8 cellular contexts compared by ENCODE assay signal in genomic region chr14:71103662-71104484, GRCh38.
A peak's percentile ranks its signal among the peaks of the same experiment; 100 is the strongest.
DNase-seq lines count a peak whose midpoint lies in the region; ATAC-seq and TF ChIP-seq lines count a peak whose summit lies in the region.

No MANE protein-coding gene starts in this region.

- H3K4ac ChIP-seq in mesendoderm (ENCODE audit: low read depth, low read length), result no peak overlapping the region

- H4K8ac ChIP-seq in mesendoderm (ENCODE audit: low read depth, low read length), result no peak overlapping the region

- no peak overlapping the region for H4K5ac ChIP-seq in mesendoderm (ENCODE audit: low read length)

- H3K27ac ChIP-seq in PC-3 (ENCODE audit: low read length) (no peak overlapping the region), mesendoderm (ENCODE audit: low read depth, low read length) (no peak overlapping the region)

- no TSS peak for BruUV-seq in PC-3 (replicated peaks; lab: Mats Ljungman, UMichigan)

- no peaks in the 10 kb centered on the region for H3K9me3 Mint-ChIP-seq in stimulated activated naive CD8-positive, alpha-beta T cell treated with anti-CD3 and anti-CD28 coated beads, Interleukin-15, amount 100 ng/mL, for 72 hours

- no peak overlapping the region for H2BK5ac ChIP-seq in mesendoderm (ENCODE audit: low read length)

- TF ChIP-seq CTCF in PC-3 (conservative IDR thresholded peaks at IDR 0.05; ENCODE audit: low read depth, low read length), result peak; percentile 96

- H3K4me1 ChIP-seq in PC-3 (ENCODE audit: insufficient read depth, low read length) (peaks cover 7% of the 10 kb centered on the region; the same call in 1 of the 2 replicates), mesendoderm (ENCODE audit: control insufficient read depth, low read depth, low read length) (no peaks in the 10 kb centered on the region)

- H3K4me3 ChIP-seq in PC-3 (ENCODE audit: low read length) (no peak overlapping the region), mesendoderm (ENCODE audit: low read length) (no peak overlapping the region)

- no peaks in the 10 kb centered on the region for H3K9me2 ChIP-seq in PC-3 (replicated peaks; ENCODE audit: low read length)

- no peaks in the 10 kb centered on the region for H3K9me3 ChIP-seq in PC-3 (ENCODE audit: low read length)

- H3K27me3 ChIP-seq in PC-3 (ENCODE audit: low read length) (no peaks in the 10 kb centered on the region), mesendoderm (ENCODE audit: insufficient read depth, low read length, poor library complexity) (no peaks in the 10 kb centered on the region)

- no peak overlapping the region for H2BK15ac ChIP-seq in mesendoderm (replicated peaks; ENCODE audit: low read depth)

- CTCF ChIA-PET in PC-3 (lab: Charles Lee), result interaction anchor here (1.0 to 1.1 kb wide), 2 partner anchors 649 to 752 kb away, joined by 3 to 8 read pairs; no protein-coding TSS in a partner anchor

- intact Hi-C loops in PC-3 (cut with micrococcal nuclease), result loop anchor here (1.0 to 5.0 kb wide), 5 partner anchors 26 to 1188 kb away; no protein-coding TSS in a partner anchor

- no peak overlapping the region for H3K4me2 ChIP-seq in PC-3 (ENCODE audit: low read length)
- no peak overlapping the region for H3K4me2 ChIP-seq in mesendoderm (ENCODE audit: low read length)

- POLR2A ChIA-PET in PC-3 (lab: Charles Lee; ENCODE audit: unreplicated experiment), result interaction anchor here (0.9 kb wide), 1 partner anchor 14 kb away, joined by 3 read pairs; no protein-coding TSS in a partner anchor

- peak; percentile 89 for ATAC-seq in PC-3
- no peak for ATAC-seq in stimulated activated naive CD8-positive, alpha-beta T cell treated with anti-CD3 and anti-CD28 coated beads, Interleukin-15, amount 100 ng/mL, for 72 hours

- no peaks in the 10 kb centered on the region for H3K79me1 ChIP-seq in mesendoderm (ENCODE audit: low read length)

- H3K56ac ChIP-seq in mesendoderm (ENCODE audit: low read length), result no peak overlapping the region

- H3K79me2 ChIP-seq in PC-3 (ENCODE audit: low read length) (no peaks in the 10 kb centered on the region), mesendoderm (ENCODE audit: control insufficient read depth, insufficient read depth, low read length) (no peaks in the 10 kb centered on the region)

- H3K18ac ChIP-seq in mesendoderm (ENCODE audit: low read length), result no peak overlapping the region

- no peak overlapping the region for H2AK5ac ChIP-seq in mesendoderm (ENCODE audit: low read length)

- H3K4me1 Mint-ChIP-seq in stimulated activated naive CD8-positive, alpha-beta T cell treated with anti-CD3 and anti-CD28 coated beads, Interleukin-15, amount 100 ng/mL, for 72 hours, result no peaks in the 10 kb centered on the region

- no peaks in the 10 kb centered on the region for H3F3A ChIP-seq in PC-3 (ENCODE audit: low read length, unreplicated experiment)

- DNase-seq in EL (peak; percentile 70), LHCN-M2 (ENCODE audit: low read depth) (peak; percentile 61), PC-3 (peak; percentile 78), dermis blood vessel endothelial cell (peak; percentile 80), mesendoderm (peak; percentile 59)
- no peak for DNase-seq in stimulated activated naive CD8-positive, alpha-beta T cell treated with anti-CD3 and anti-CD28 coated beads, Interleukin-15, amount 100 ng/mL, for 72 hours
- DNase-seq in activated effector memory CD4-positive, alpha-beta T cell treated with Interleukin-2 at 50 U/mL for 16 hours, result no peak
- no peak for DNase-seq in activated CD4-positive, alpha-beta T cell treated with anti-CD3 and anti-CD28 coated beads, Interleukin-2, amount 50 U/mL, for 4 hours

- H3K9ac ChIP-seq in PC-3 (ENCODE audit: low read length) (no peak overlapping the region), mesendoderm (ENCODE audit: low read length) (no peak overlapping the region)

- H3K23ac ChIP-seq in mesendoderm (ENCODE audit: low read length), result no peak overlapping the region

- H4K20me1 ChIP-seq in PC-3 (ENCODE audit: low read length), result no peaks in the 10 kb centered on the region

- no peak overlapping the region for H3K4me3 Mint-ChIP-seq in stimulated activated naive CD8-positive, alpha-beta T cell treated with anti-CD3 and anti-CD28 coated beads, Interleukin-15, amount 100 ng/mL, for 72 hours

- WGBS in mesendoderm (ENCODE audit: extremely low coverage, insufficient coverage, low lambda C conversion rate), result no CpG with 5 or more reads among the region's 3 CpGs

- H3K36me3 ChIP-seq in PC-3 (ENCODE audit: low read depth, low read length), result peaks cover 3% of the 10 kb centered on the region; the same call in 1 of the 2 replicates
- H3K36me3 ChIP-seq in mesendoderm (ENCODE audit: control insufficient read depth, insufficient read depth, low read length), result peaks cover 3% of the 10 kb centered on the region

- H2AFZ ChIP-seq in PC-3 (ENCODE audit: low read length), result no peak overlapping the region

- no peaks in the 10 kb centered on the region for H3K27me3 Mint-ChIP-seq in stimulated activated naive CD8-positive, alpha-beta T cell treated with anti-CD3 and anti-CD28 coated beads, Interleukin-15, amount 100 ng/mL, for 72 hours

- no peak overlapping the region for H2BK120ac ChIP-seq in mesendoderm (ENCODE audit: low read depth, low read length)

- peak overlapping the region in 1 of 2 donors; percentile 27 for H3K27ac Mint-ChIP-seq in stimulated activated naive CD8-positive, alpha-beta T cell treated with anti-CD3 and anti-CD28 coated beads, Interleukin-15, amount 100 ng/mL, for 72 hours

Comparison
In these comparisons a context has a peak if more than half of its experiments do, and no peak if none do; other contexts are left out.
1. DNase-seq: peak in EL (single experiment), LHCN-M2 (single experiment), PC-3 (single experiment), dermis blood vessel endothelial cell (single experiment) and mesendoderm (single experiment); none in stimulated activated naive CD8-positive, alpha-beta T cell treated with anti-CD3 and anti-CD28 coated beads, Interleukin-15, amount 100 ng/mL, for 72 hours (0 of 2), activated effector memory CD4-positive, alpha-beta T cell treated with Interleukin-2 at 50 U/mL for 16 hours (single experiment) and activated CD4-positive, alpha-beta T cell treated with anti-CD3 and anti-CD28 coated beads, Interleukin-2, amount 50 U/mL, for 4 hours (0 of 2).